ENCODE assay signal across 15 cellular contexts in the genomic region with DNA sequence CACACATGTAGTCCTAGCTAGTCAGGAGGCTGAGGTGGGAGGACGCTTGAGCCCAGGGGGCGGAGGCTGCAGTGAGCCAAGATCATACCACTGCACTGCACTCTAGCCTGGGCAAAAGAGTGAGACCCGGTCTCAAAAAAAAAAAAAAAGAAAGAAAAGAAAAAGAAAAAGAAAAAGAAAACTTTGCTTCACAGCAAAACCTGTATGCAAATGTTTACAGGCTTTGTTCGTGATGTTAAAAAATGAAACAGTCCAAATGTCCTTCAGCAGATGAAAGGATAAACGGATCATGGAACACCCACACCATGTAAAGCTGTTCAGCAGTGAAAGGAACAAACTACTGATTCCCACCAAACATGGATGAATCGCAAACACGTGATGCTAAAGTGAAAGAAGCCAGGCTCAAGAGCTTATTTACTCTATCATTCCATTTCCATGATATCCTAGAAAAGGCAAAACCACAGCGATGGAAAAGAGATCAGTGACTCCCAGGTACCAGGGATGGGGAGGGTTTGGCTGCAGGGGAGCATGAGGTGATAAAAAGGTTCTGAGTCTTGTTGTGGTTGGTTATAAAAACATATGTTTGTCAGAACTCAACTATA. TPM values are rescaled to one million over a fixed set of nuclear protein-coding genes. Genes with fewer than 3 reads are reported as not detected.
A peak's percentile ranks its signal among the peaks of the same experiment; 100 is the strongest.
DNase-seq lines count a peak whose midpoint lies in the region; ATAC-seq and TF ChIP-seq lines count a peak whose summit lies in the region.
"Had no signal": no experiment of that assay in that cellular context is flagged by ENCODE, and none has a peak within 500 bp of the region (broad histone marks: within the 10 kb centered on the region; RNA-seq: fewer than 3 reads in every experiment).

No MANE protein-coding gene starts in this region.

- peak; percentile 69 for DNase-seq in ELR (ENCODE audit: low read depth)
- no peak for DNase-seq in RWPE2 (ENCODE audit: low spot score)
- peak; percentile 82 for DNase-seq in fibroblast of peridontal ligament (ENCODE audit: extremely low read depth)
- no peak for DNase-seq in gastrocnemius medialis
- DNase-seq in stimulated activated naive CD4-positive, alpha-beta T cell (lab: John Stamatoyannopoulos, UW) = no peak
- DNase-seq in GM19238 (ENCODE audit: insufficient read length, low spot score) = no peak
- no peak for DNase-seq in stimulated activated naive CD8-positive, alpha-beta T cell treated with anti-CD3 and anti-CD28 coated beads, Interleukin-15, Interleukin-2, amounts not matched to agents 100 U/mL and 50 U/mL, for 24 hours
- DNase-seq in heart left ventricle = no peak
- DNase-seq: activated CD4-positive, alpha-beta memory T cell treated with anti-CD3 and anti-CD28 coated beads, Interleukin-2, amount 10 ng/mL, durations not matched to agents 7 days and 5 days; anterior cingulate cortex; CD4-positive, alpha-beta T cell; GDM1; left colon; NCI-H187 treated with DMSO at 0.1 percent for 48 hours; psoas muscle had no signal

- intact Hi-C loops in gastrocnemius medialis (cut with DNase I; ENCODE audit: low total_unique reads) (no loop called here), heart left ventricle (cut with DNase I) (no loop called here)

- WGBS in heart left ventricle, 4 donors = 84 to 90% (median 87%) methylated on average over 8 of the region's 8 CpGs

- no peak for TF ChIP-seq CTCF in RWPE2 (IDR thresholded peaks at IDR 0.05; ENCODE audit: poor library complexity, severe bottlenecking)
- no peak for TF ChIP-seq CTCF in gastrocnemius medialis (IDR thresholded peaks at IDR 0.05 in 4 of 5, conservative IDR thresholded peaks at IDR 0.05 in 1 of 5)
- TF ChIP-seq CTCF in heart left ventricle (IDR thresholded peaks at IDR 0.05) = no peak

- H3K36me3 ChIP-seq in RWPE2 (ENCODE audit: low read depth) (no peaks in the 10 kb centered on the region), gastrocnemius medialis (no peaks in the 10 kb centered on the region), heart left ventricle (peaks cover 0 to 7% (median 0%) of the 10 kb centered on the region in 9 donors)

- in situ Hi-C loops in gastrocnemius medialis (cut with MboI; ENCODE audit: low sequenced_read_pairs in 4 of 4) = loop anchor here in 2 of 4 donors (5.0 to 10.0 kb wide), 2 partner anchors 92 to 95 kb away; no protein-coding TSS in a partner anchor

- TF ChIP-seq POLR2A in gastrocnemius medialis (IDR thresholded peaks at IDR 0.05) (no peak), heart left ventricle (IDR thresholded peaks at IDR 0.05) (no peak)

- H3K4me1 ChIP-seq in RWPE2 (ENCODE audit: insufficient read depth, poor library complexity, severe bottlenecking) = peaks cover 8% of the 10 kb centered on the region
- H3K4me1 ChIP-seq in gastrocnemius medialis = peaks cover 12 to 18% of the 10 kb centered on the region in 2 donors
- H3K4me1 ChIP-seq in heart left ventricle = peaks cover 0 to 18% (median 15%) of the 10 kb centered on the region in 12 donors

- ATAC-seq in RWPE2 (ENCODE audit: low read depth) = peak; percentile 31; the same call in 1 of the 3 replicates
- no peak for ATAC-seq in gastrocnemius medialis
- no peak for ATAC-seq in stimulated activated naive CD8-positive, alpha-beta T cell treated with anti-CD3 and anti-CD28 coated beads, Interleukin-15, Interleukin-2, amounts not matched to agents 100 U/mL and 50 U/mL, for 24 hours
- ATAC-seq in heart left ventricle = no peak
- ATAC-seq: left colon, psoas muscle had no signal

- no peaks in the 10 kb centered on the region for H3K27me3 ChIP-seq in RWPE2 (ENCODE audit: insufficient read depth, poor library complexity, severe bottlenecking)
- no peaks in the 10 kb centered on the region for H3K27me3 ChIP-seq in gastrocnemius medialis
- no peaks in the 10 kb centered on the region for H3K27me3 ChIP-seq in heart left ventricle

- no peaks in the 10 kb centered on the region for H3K9me3 ChIP-seq in RWPE2 (ENCODE audit: severe bottlenecking)
- no peaks in the 10 kb centered on the region for H3K9me3 ChIP-seq in gastrocnemius medialis
- H3K9me3 ChIP-seq in heart left ventricle = no peaks in the 10 kb centered on the region
- H3K9me3 ChIP-seq: psoas muscle had no signal

- H3K4me3 ChIP-seq in RWPE2 (ENCODE audit: severe bottlenecking) (no peak overlapping the region), gastrocnemius medialis (no peak overlapping the region), heart left ventricle (no peak overlapping the region)
- H3K4me3 ChIP-seq: psoas muscle had no signal

- H3K27ac ChIP-seq in RWPE2 (ENCODE audit: poor library complexity, severe bottlenecking) (peak overlapping the region; percentile 14), gastrocnemius medialis (peak overlapping the region; percentile 18 to 69 (median 53)), heart left ventricle (peak overlapping the region in 1 of 12 donors; percentile 62)
- H3K27ac ChIP-seq: psoas muscle had no signal

RNA-seq across cellular contexts. Expression of a gene that starts 15.1 kb away (rescaled TPM):
- total RNA-seq in gastrocnemius medialis (100 to 1,000 TPM; 104 to 220 (median 128) TPM), heart left ventricle (10 to 100 TPM; 32.7 to 92.2 (median 60.2) TPM)
- 10 to 100 TPM; 24.8 to 28.4 TPM for polyA plus RNA-seq in heart left ventricle

RNA-seq across cellular contexts. Expression of a gene that starts 36.6 kb away (rescaled TPM):
- total RNA-seq in gastrocnemius medialis (100 to 1,000 TPM in 3 of 4 donors, 10 to 100 TPM in 1; 58.4 to 141 (median 107) TPM), heart left ventricle (100 to 1,000 TPM in 1 of 9 donors, 10 to 100 TPM in 8; 78.3 to 150 (median 89.7) TPM)
- 10 to 100 TPM; 20.6 to 41.8 TPM for polyA plus RNA-seq in heart left ventricle

Comparison
In these comparisons a context has a peak if more than half of its experiments do, and no peak if none do; other contexts are left out.
1. DNase-seq: peak in ELR (single experiment) and fibroblast of peridontal ligament (single experiment); none in RWPE2 (single experiment), gastrocnemius medialis (0 of 2), stimulated activated naive CD4-positive, alpha-beta T cell (0 of 6), GM19238 (single experiment), stimulated activated naive CD8-positive, alpha-beta T cell treated with anti-CD3 and anti-CD28 coated beads, Interleukin-15, Interleukin-2, amounts not matched to agents 100 U/mL and 50 U/mL, for 24 hours (single experiment) and heart left ventricle (0 of 5).